17 cellular contexts compared by ENCODE assay signal in genomic region chr17:13787636-13788035, GRCh38.
"Had no signal": no experiment of that assay in that cellular context is flagged by ENCODE, and none has a peak within 500 bp of the region (broad histone marks: within the 10 kb centered on the region; RNA-seq: fewer than 3 reads in every experiment).

No MANE protein-coding gene starts in this region.

- H3K36me3 ChIP-seq: SJCRH30 had no signal

- H3K9me3 ChIP-seq: SJCRH30 had no signal

- ATAC-seq: Panc1, PC-3, SK-N-SH treated with all-trans-retinoic acid at 6 μM for 48 hours had no signal

- H3K4me3 ChIP-seq: SJCRH30 had no signal

- H3K27me3 ChIP-seq: SJCRH30 had no signal

- H3K27ac ChIP-seq: RWPE1, SJCRH30 had no signal

- H3K4me1 ChIP-seq: SJCRH30 had no signal

- DNase-seq: KBM-7, MM.1S, NCI-H1092 treated with DMSO at 0.1 percent for 48 hours, NCI-H1436, NCI-H187, NCI-H2029, NCI-H2171 treated with DMSO at 0.1 percent for 48 hours, NCI-H345, NCI-H446 treated with DMSO at 0.1 percent for 48 hours, NCI-H510A treated with DMSO at 0.1 percent for 48 hours, NCI-H526, PC-3, SHP77 treated with DMSO at 0.1 percent for 48 hours, SJCRH30 had no signal
